Comparison of ENCODE assay signal across 21 cellular contexts in the genomic region with DNA sequence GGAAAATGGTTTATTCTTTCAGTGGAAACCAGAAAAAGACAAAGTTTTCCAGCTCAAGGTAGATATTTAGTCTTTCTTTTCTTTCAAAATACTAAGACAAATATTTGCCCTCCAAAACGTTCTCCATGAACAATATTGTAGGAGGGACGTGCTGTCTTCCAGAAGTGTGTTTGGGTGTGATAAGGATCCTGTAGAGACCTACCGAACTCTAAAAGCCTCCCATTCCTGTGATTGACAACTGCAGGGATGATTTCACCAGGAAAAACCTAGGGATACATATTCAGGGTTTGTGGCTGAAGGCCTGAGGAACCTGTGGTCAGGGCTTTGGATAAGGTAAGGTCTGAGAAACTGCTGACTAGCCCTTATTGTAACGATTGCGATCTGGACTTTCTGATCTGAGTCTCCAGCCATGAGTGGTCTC.
DNase-seq lines count a peak whose midpoint lies in the region; ATAC-seq, FAIRE-seq and TF ChIP-seq lines count a peak whose summit lies in the region.
"Had no signal": no experiment of that assay in that cellular context is flagged by ENCODE, and none has a peak within 500 bp of the region (broad histone marks: within the 10 kb centered on the region; RNA-seq: fewer than 3 reads in every experiment).

No MANE protein-coding gene starts in this region.

- H3K27me3 ChIP-seq in IMR-90 (ENCODE audit: control insufficient read depth, insufficient read depth, low read length) (no peaks in the 10 kb centered on the region), K562 (ENCODE audit: control insufficient read depth in 2 of 2, insufficient read depth in 2 of 2, low read length in 2 of 2) (no peaks in the 10 kb centered on the region)
- H3K27me3 ChIP-seq: BLaER1 treated with 17β-estradiol and CSF1 and Interleukin-3, amounts not matched to agents 10 nM and 100 nM had no signal

- no peak overlapping the region for H4K91ac ChIP-seq in IMR-90 (ENCODE audit: insufficient read depth, low read depth, low read length)

- no peak overlapping the region for H2BK15ac ChIP-seq in IMR-90 (ENCODE audit: low read depth, low read length)

- H3K27ac ChIP-seq in A549 (no peak overlapping the region), IMR-90 (ENCODE audit: insufficient read depth, low read length) (no peak overlapping the region), K562 (ENCODE audit: extremely low read depth, low read depth, low read length) (peak overlapping the region; percentile 15; the same call in 1 of the 3 replicates)
- H3K27ac ChIP-seq: BLaER1 treated with 17β-estradiol and CSF1 and Interleukin-3, amounts not matched to agents 10 nM and 100 nM; C4-2B had no signal

- dilution Hi-C loops in IMR-90 (cut with HindIII; ENCODE audit: low sequenced_read_pairs, unreplicated experiment): no loop called here

- no peak overlapping the region for H3K4ac ChIP-seq in IMR-90 (ENCODE audit: low read depth, low read length)

- BruUV-seq in IMR-90 (replicated peaks; lab: Mats Ljungman, UMichigan): no TSS peak
- no TSS peak for BruUV-seq in K562 (replicated peaks; lab: Mats Ljungman, UMichigan)

- no peaks in the 10 kb centered on the region for H3K79me2 ChIP-seq in K562 (ENCODE audit: control insufficient read depth, insufficient read depth, low read length)

- TF ChIP-seq POLR2A in A549 (IDR thresholded peaks at IDR 0.05; ENCODE audit: low read length) (no peak), IMR-90 (IDR thresholded peaks at IDR 0.05; ENCODE audit: low read depth, low read length) (no peak), K562 (conservative IDR thresholded peaks at IDR 0.05) (no peak)

- no peak overlapping the region for H2AK5ac ChIP-seq in IMR-90 (ENCODE audit: low read depth, low read length)

- H3K14ac ChIP-seq in IMR-90 (replicated peaks; ENCODE audit: low read depth, low read length): no peak overlapping the region

- no peak overlapping the region for H4K5ac ChIP-seq in IMR-90 (ENCODE audit: low read depth, low read length)

- H4K20me1 ChIP-seq in IMR-90 (ENCODE audit: insufficient read depth, low read length) (no peaks in the 10 kb centered on the region), K562 (replicated peaks; ENCODE audit: control insufficient read depth, insufficient read depth, low read length) (no peaks in the 10 kb centered on the region)
- H4K20me1 ChIP-seq: BLaER1 treated with 17β-estradiol and CSF1 and Interleukin-3, amounts not matched to agents 10 nM and 100 nM had no signal

- no peak overlapping the region for H3K4me3 ChIP-seq in A549
- no peak overlapping the region for H3K4me3 ChIP-seq in IMR-90 (ENCODE audit: insufficient read depth, low read depth, low read length)
- H3K4me3 ChIP-seq in K562: no peak overlapping the region
- H3K4me3 ChIP-seq: BLaER1 treated with 17β-estradiol and CSF1 and Interleukin-3, amounts not matched to agents 10 nM and 100 nM had no signal

- H2BK5ac ChIP-seq in IMR-90 (ENCODE audit: low read depth, low read length, poor library complexity, severe bottlenecking): no peak overlapping the region

- POLR2A ChIA-PET in A549 (lab: Yijun Ruan, JAX) (no interaction called here), IMR-90 (lab: Charles Lee; ENCODE audit: unreplicated experiment) (no interaction called here), K562 (lab: Yijun Ruan, JAX) (interaction anchor here (0.7 kb wide), 1 partner anchor 12 kb away, joined by 3 read pairs; no protein-coding TSS in a partner anchor)

- FAIRE-seq in A549 (lab: Jason Lieb, UNC) (no peak), K562 (lab: Jason Lieb, UNC) (peak; percentile 89)
- FAIRE-seq: A204.1, D721Med, G401.6, GM12891, GM19239 had no signal

- intact Hi-C loops in IMR-90 (cut with micrococcal nuclease) (no loop called here), K562 (cut with micrococcal nuclease) (no loop called here)

- H3K4me1 Mint-ChIP-seq in activated T-helper 17 cell treated with anti-CD3 and anti-CD28 coated beads, Interleukin-2, amount 50 U/mL, for 72 hours: no peaks in the 10 kb centered on the region
- H3K4me1 Mint-ChIP-seq: B cell had no signal

- H3K9me1 ChIP-seq in IMR-90 (ENCODE audit: insufficient read depth, low read length) (no peaks in the 10 kb centered on the region), K562 (ENCODE audit: control insufficient read depth, insufficient read depth, low read length) (no peaks in the 10 kb centered on the region)

- no peak for DNase-seq in A549 (ENCODE audit: low read depth in 1 of 2, low spot score in 1 of 2)
- DNase-seq in IMR-90: no peak
- peak; percentile 50 to 72 (median 56) for DNase-seq in K562 (ENCODE audit: extremely low read depth in 1 of 4, low spot score in 3 of 4)
- DNase-seq: 8988T; AML-193; Caco-2; Calu3; CD4-positive, alpha-beta T cell; CD8-positive, alpha-beta T cell; DMS79 treated with DMSO at 0.1 percent for 48 hours; GF-D8 had no signal

- no peak overlapping the region for H2BK20ac ChIP-seq in IMR-90 (ENCODE audit: low read depth, low read length)

- in situ Hi-C loops in IMR-90 (cut with MboI; ENCODE audit: low sequenced_read_pairs) (no loop called here), K562 (cut with MboI) (no loop called here)

- H3K56ac ChIP-seq in IMR-90 (ENCODE audit: extremely low read depth, insufficient read depth, low read length): no peak overlapping the region

- ATAC-seq in A549 (no peak), IMR-90 (ENCODE audit: low read depth) (no peak), K562 (peak; percentile 88), HG03095 (IDR thresholded peaks at IDR 0.05; ENCODE audit: unreplicated experiment) (no peak)
- no peak for ATAC-seq in activated T-helper 17 cell treated with anti-CD3 and anti-CD28 coated beads, Interleukin-2, amount 50 U/mL, for 72 hours (replicated peaks)
- ATAC-seq: CD8-positive, alpha-beta T cell had no signal

- no peak overlapping the region for H2AK9ac ChIP-seq in IMR-90 (replicated peaks; ENCODE audit: low read depth, low read length, poor library complexity)

- H2BK120ac ChIP-seq in IMR-90 (ENCODE audit: low read depth, low read length): no peak overlapping the region

- no peak overlapping the region for H3K23ac ChIP-seq in IMR-90 (ENCODE audit: low read depth, low read length)

- H3K9me3 ChIP-seq in A549 (no peaks in the 10 kb centered on the region), IMR-90 (ENCODE audit: control insufficient read depth, insufficient read depth, low read length) (peaks cover 10% of the 10 kb centered on the region), K562 (replicated peaks; ENCODE audit: control insufficient read depth, insufficient read depth, low read depth, low read length) (no peaks in the 10 kb centered on the region; the same call in 1 of the 2 replicates)
- H3K9me3 ChIP-seq: BLaER1 treated with 17β-estradiol and CSF1 and Interleukin-3, amounts not matched to agents 10 nM and 100 nM; Caco-2 had no signal

- H2AFZ ChIP-seq in IMR-90 (replicated peaks; ENCODE audit: low read length, poor library complexity) (no peak overlapping the region), K562 (ENCODE audit: low read depth, low read length) (no peak overlapping the region)

- H3K4me1 ChIP-seq in A549: no peaks in the 10 kb centered on the region
- H3K4me1 ChIP-seq in IMR-90 (ENCODE audit: control insufficient read depth, insufficient read depth, low read length): no peaks in the 10 kb centered on the region
- H3K4me1 ChIP-seq in K562 (replicated peaks in 1 of 2; ENCODE audit: control insufficient read depth in 2 of 2, insufficient read depth in 2 of 2, low read length in 2 of 2): peaks cover 0 to 17% of the 10 kb centered on the region in 2 experiments; a peak in 4 of 5 replicates
- H3K4me1 ChIP-seq: BLaER1 treated with 17β-estradiol and CSF1 and Interleukin-3, amounts not matched to agents 10 nM and 100 nM; Caco-2 had no signal

- no peaks in the 10 kb centered on the region for H3K9me3 Mint-ChIP-seq in activated T-helper 17 cell treated with anti-CD3 and anti-CD28 coated beads, Interleukin-2, amount 50 U/mL, for 72 hours
- H3K9me3 Mint-ChIP-seq: CD4-positive, alpha-beta T cell had no signal

- H3K18ac ChIP-seq in IMR-90 (ENCODE audit: low read depth, low read length): no peak overlapping the region

- H3K79me1 ChIP-seq in IMR-90 (ENCODE audit: low read depth in 1 of 2, low read length in 2 of 2): no peaks in the 10 kb centered on the region

- H3K36me3 Mint-ChIP-seq in activated T-helper 17 cell treated with anti-CD3 and anti-CD28 coated beads, Interleukin-2, amount 50 U/mL, for 72 hours (ENCODE audit: low read depth): no peaks in the 10 kb centered on the region
- H3K36me3 Mint-ChIP-seq: CD8-positive, alpha-beta T cell had no signal

- no peak overlapping the region for H3K4me2 ChIP-seq in A549
- no peak overlapping the region for H3K4me2 ChIP-seq in IMR-90 (ENCODE audit: low read depth, low read length)
- H3K4me2 ChIP-seq in K562 (ENCODE audit: insufficient read depth, low read length): peak overlapping the region; percentile 11; the same call in 1 of the 2 replicates
- H3K4me2 ChIP-seq: BLaER1 treated with 17β-estradiol and CSF1 and Interleukin-3, amounts not matched to agents 10 nM and 100 nM had no signal

- H3K36me3 ChIP-seq in IMR-90 (ENCODE audit: control insufficient read depth, insufficient read depth, low read length) (no peaks in the 10 kb centered on the region), K562 (ENCODE audit: control insufficient read depth, insufficient read depth, low read length) (no peaks in the 10 kb centered on the region; the same call in 2 of the 3 replicates)
- H3K36me3 ChIP-seq: BLaER1 treated with 17β-estradiol and CSF1 and Interleukin-3, amounts not matched to agents 10 nM and 100 nM had no signal

- no peak overlapping the region for H3K9ac ChIP-seq in IMR-90 (ENCODE audit: low read depth, low read length)
- no peak overlapping the region; a peak in 1 of 4 replicates for H3K9ac ChIP-seq in K562 (ENCODE audit: insufficient read depth in 1 of 2, low read depth in 2 of 2, low read length in 2 of 2)
- H3K9ac ChIP-seq: BLaER1 treated with 17β-estradiol and CSF1 and Interleukin-3, amounts not matched to agents 10 nM and 100 nM had no signal

- CTCF ChIA-PET in A549 (lab: Yijun Ruan, JAX) (no interaction called here), IMR-90 (lab: Yijun Ruan, JAX) (no interaction called here), K562 (lab: Yijun Ruan, JAX; ENCODE audit: low intra/inter-chr PET ratio) (no interaction called here)

- TF ChIP-seq EP300 in A549 (IDR thresholded peaks at IDR 0.05): no peak
- peak; percentile 71 for TF ChIP-seq EP300 in K562 (IDR thresholded peaks at IDR 0.05; ENCODE audit: low read length)

- TF ChIP-seq CTCF in A549 (IDR thresholded peaks at IDR 0.05) (no peak), IMR-90 (conservative IDR thresholded peaks at IDR 0.05; ENCODE audit: low read depth, low read length) (no peak), K562 (IDR thresholded peaks at IDR 0.05 in 2 of 3, conservative IDR thresholded peaks at IDR 0.05 in 1 of 3; ENCODE audit: insufficient read depth in 2 of 3, low read depth in 1 of 3, low read length in 3 of 3) (no peak)

- H3K27ac Mint-ChIP-seq in activated T-helper 17 cell treated with anti-CD3 and anti-CD28 coated beads, Interleukin-2, amount 50 U/mL, for 72 hours: no peak overlapping the region
- H3K27ac Mint-ChIP-seq: B cell; CD4-positive, alpha-beta T cell; CD8-positive, alpha-beta T cell had no signal

- 4% methylated on average over 5 of the region's 5 CpGs for WGBS in A549 (ENCODE audit: missing lambda C conversion rate)
- no CpG with 5 or more reads among the region's 5 CpGs for WGBS in IMR-90 (ENCODE audit: extremely low coverage in 2 of 2, insufficient read length in 1 of 2), 2 experiments
- 1% methylated on average over 5 of the region's 5 CpGs for WGBS in K562 (ENCODE audit: insufficient coverage, low coverage, missing lambda C conversion rate)

- H3K27me3 Mint-ChIP-seq in activated T-helper 17 cell treated with anti-CD3 and anti-CD28 coated beads, Interleukin-2, amount 50 U/mL, for 72 hours: peaks cover 5% of the 10 kb centered on the region
- H3K27me3 Mint-ChIP-seq: B cell had no signal

- no peak overlapping the region for H4K8ac ChIP-seq in IMR-90 (ENCODE audit: low read depth in 2 of 2, low read length in 2 of 2)

- no peak for TF ChIP-seq RAD21 in A549 (conservative IDR thresholded peaks at IDR 0.05 in 1 of 2, IDR thresholded peaks at IDR 0.05 in 1 of 2)
- no peak for TF ChIP-seq RAD21 in IMR-90 (IDR thresholded peaks at IDR 0.05; ENCODE audit: low read length)
- peak in 1 of 2 experiments; percentile 32; a peak in 2 of 4 replicates for TF ChIP-seq RAD21 in K562 (CRISPR knock-in tag; conservative IDR thresholded peaks at IDR 0.05 in 1 of 2, IDR thresholded peaks at IDR 0.05 in 1 of 2)

- no peak overlapping the region for H3K4me3 Mint-ChIP-seq in activated T-helper 17 cell treated with anti-CD3 and anti-CD28 coated beads, Interleukin-2, amount 50 U/mL, for 72 hours
- H3K4me3 Mint-ChIP-seq: B cell; CD4-positive, alpha-beta T cell; CD8-positive, alpha-beta T cell had no signal

Comparison
In these comparisons a context has a peak if more than half of its experiments do, and no peak if none do; other contexts are left out.
1. DNase-seq: peak in K562 (4 of 4); none in A549 (0 of 2) and IMR-90 (single experiment).